ENCODE assay signal across 1 cellular context in genomic region chr20:36154696-36155628, GRCh38.
TF ChIP-seq lines count a peak whose summit lies in the region.

Gene EPB41L1, plus strand, starts transcription at chr20:36154740. Its CDS starts 19,038 bp downstream, at chr20:36173778.

TF ChIP-seq in HepG2, 621 proteins besides CTCF, POLR2A, EP300 and RAD21 (continued from another document and continues in another):
- TF ChIP-seq ZNF430 (CRISPR knock-in tag; IDR thresholded peaks at IDR 0.05) (no peak), ZFP36L1 (CRISPR knock-in tag; IDR thresholded peaks at IDR 0.05) (no peak), CREB1 (IDR thresholded peaks at IDR 0.05) (no peak), CREB1 (CRISPR knock-in tag; IDR thresholded peaks at IDR 0.05) (no peak), CEBPZ (IDR thresholded peaks at IDR 0.05; ENCODE audit: low read length) (no peak), TMF1 (CRISPR knock-in tag; IDR thresholded peaks at IDR 0.05; ENCODE audit: low read depth) (no peak), DNMT1 (CRISPR knock-in tag; IDR thresholded peaks at IDR 0.05) (no peak), ARID4A (CRISPR knock-in tag; IDR thresholded peaks at IDR 0.05; ENCODE audit: borderline replicate concordance) (peak; percentile 51), ZNF354B (CRISPR knock-in tag; IDR thresholded peaks at IDR 0.05) (no peak), ZSCAN21 (CRISPR knock-in tag; IDR thresholded peaks at IDR 0.05; ENCODE audit: borderline replicate concordance) (peak; percentile 59; the same call in 1 of the 2 replicates), ZNF547 (CRISPR knock-in tag; IDR thresholded peaks at IDR 0.05) (no peak), ATAD3A (CRISPR knock-in tag; IDR thresholded peaks at IDR 0.05) (no peak), ZNF703 (CRISPR knock-in tag; IDR thresholded peaks at IDR 0.05; ENCODE audit: borderline replicate concordance) (no peak), SMAD3 (CRISPR knock-in tag; IDR thresholded peaks at IDR 0.05) (no peak; the same call in 1 of the 2 replicates), TIGD3 (CRISPR knock-in tag; IDR thresholded peaks at IDR 0.05; ENCODE audit: borderline replicate concordance) (no peak), ZNF12 (CRISPR knock-in tag; IDR thresholded peaks at IDR 0.05) (no peak), SNAPC4 (CRISPR knock-in tag; IDR thresholded peaks at IDR 0.05) (no peak), REL (CRISPR knock-in tag; conservative IDR thresholded peaks at IDR 0.05) (no peak), PRDM15 (CRISPR knock-in tag; IDR thresholded peaks at IDR 0.05) (no peak), ZFP91 (CRISPR knock-in tag; IDR thresholded peaks at IDR 0.05; ENCODE audit: borderline replicate concordance) (0 out of 2 replicates have a peak, but pooled peaks have one; percentile 18), ZNF383 (CRISPR knock-in tag; IDR thresholded peaks at IDR 0.05; ENCODE audit: borderline replicate concordance) (no peak), SALL1 (CRISPR knock-in tag; IDR thresholded peaks at IDR 0.05) (0 out of 2 replicates have a peak, but pooled peaks have one; percentile 13), ZNF691 (CRISPR knock-in tag; IDR thresholded peaks at IDR 0.05; ENCODE audit: borderline replicate concordance, low read depth) (no peak; the same call in 1 of the 2 replicates), TP53 (CRISPR knock-in tag; conservative IDR thresholded peaks at IDR 0.05) (no peak), ZNF235 (CRISPR knock-in tag; IDR thresholded peaks at IDR 0.05; ENCODE audit: borderline replicate concordance) (no peak; the same call in 1 of the 2 replicates), SIN3B (IDR thresholded peaks at IDR 0.05; ENCODE audit: low read length) (no peak), ZBTB10 (CRISPR knock-in tag; IDR thresholded peaks at IDR 0.05; ENCODE audit: borderline replicate concordance) (no peak), IRX3 (CRISPR knock-in tag; IDR thresholded peaks at IDR 0.05; ENCODE audit: borderline replicate concordance, low read depth) (peak; percentile 49; the same call in 1 of the 2 replicates), RXRA (CRISPR knock-in tag; IDR thresholded peaks at IDR 0.05) (peak; percentile 31; the same call in 1 of the 2 replicates), KLF12 (CRISPR knock-in tag; IDR thresholded peaks at IDR 0.05; ENCODE audit: borderline replicate concordance) (no peak), NFKB2 (CRISPR knock-in tag; IDR thresholded peaks at IDR 0.05; ENCODE audit: borderline replicate concordance) (peak; percentile 59; the same call in 1 of the 2 replicates), ZNF652 (CRISPR knock-in tag; IDR thresholded peaks at IDR 0.05; ENCODE audit: borderline replicate concordance, low read depth) (no peak), CREBL2 (CRISPR knock-in tag; IDR thresholded peaks at IDR 0.05; ENCODE audit: borderline replicate concordance) (no peak; the same call in 1 of the 2 replicates)
